ENCODE assay signal across 1 cellular context in genomic region chr9:92029553-92029952, GRCh38.
TF ChIP-seq lines count a peak whose summit lies in the region.

No MANE protein-coding gene starts in this region.

TF ChIP-seq in A549, 52 proteins besides CTCF, POLR2A, EP300 and RAD21 (continued from another document):
- TF ChIP-seq CBX2 (IDR thresholded peaks at IDR 0.05; ENCODE audit: borderline replicate concordance, low read depth) (no peak), FOSB (CRISPR knock-in tag; IDR thresholded peaks at IDR 0.05) (no peak), RCOR1 (IDR thresholded peaks at IDR 0.05; ENCODE audit: low read depth, low read length) (no peak), FOXS1 (CRISPR knock-in tag; IDR thresholded peaks at IDR 0.05) (no peak), RFX5 (IDR thresholded peaks at IDR 0.05) (no peak), MAX (IDR thresholded peaks at IDR 0.05) (no peak), KDM1A (IDR thresholded peaks at IDR 0.05; ENCODE audit: low read depth) (no peak), POLR2AphosphoS2 (conservative IDR thresholded peaks at IDR 0.05; ENCODE audit: low read length) (no peak), HOXB5 (CRISPR knock-in tag; IDR thresholded peaks at IDR 0.05) (no peak)
